Comparison of ENCODE assay signal across 20 cellular contexts in genomic region chr2:60678551-60678950, GRCh38.
A peak's percentile ranks its signal among the peaks of the same experiment; 100 is the strongest.
DNase-seq lines count a peak whose midpoint lies in the region; ATAC-seq and TF ChIP-seq lines count a peak whose summit lies in the region.
"Had no signal": no experiment of that assay in that cellular context is flagged by ENCODE, and none has a peak within 500 bp of the region (broad histone marks: within the 10 kb centered on the region; RNA-seq: fewer than 3 reads in every experiment).

No MANE protein-coding gene starts in this region.

- in situ Hi-C loops in brain microvascular endothelial cell (cut with HindIII; ENCODE audit: low pct_ligation_motif_present, low sequenced_read_pairs): no loop called here

- DNase-seq in LNCaP clone FGC (ENCODE audit: low read depth): peak; percentile 37
- peak; percentile 27 for DNase-seq in NCI-H2029 treated with DMSO at 0.1 percent for 48 hours (lab: John Stamatoyannopoulos, UW)
- DNase-seq in RPMI8226: peak; percentile 57
- DNase-seq in activated CD4-positive, alpha-beta memory T cell treated with anti-CD3 and anti-CD28 coated beads for 36 hours: no peak
- DNase-seq in T-helper 2 cell: no peak
- DNase-seq in brain microvascular endothelial cell: no peak
- DNase-seq: 8988T; ACHN; Caco-2; CD4-positive, CD25-positive, alpha-beta regulatory T cell; CD8-positive, alpha-beta T cell; DMS153; DND-41; GM23248; H7; HCEC 1CT had no signal

- H3K4me2 ChIP-seq in BLaER1 treated with 17β-estradiol and CSF1 and Interleukin-3, amounts not matched to agents 10 nM and 100 nM: peak overlapping the region in 5 of 11 experiments; percentile 77 to 93 (median 89); a peak in 10 of 22 replicates
- H3K4me2 ChIP-seq: A549 had no signal

- POLR2A ChIA-PET in activated CD4-positive, alpha-beta memory T cell treated with anti-CD3 and anti-CD28 coated beads for 36 hours (lab: Charles Lee): no interaction called here

- H4K20me1 ChIP-seq in BLaER1 treated with 17β-estradiol and CSF1 and Interleukin-3, amounts not matched to agents 10 nM and 100 nM: no peaks in the 10 kb centered on the region

- no peaks in the 10 kb centered on the region for H3K36me3 Mint-ChIP-seq in activated CD4-positive, alpha-beta memory T cell treated with anti-CD3 and anti-CD28 coated beads for 36 hours
- H3K36me3 Mint-ChIP-seq: CD4-positive, CD25-positive, alpha-beta regulatory T cell; CD8-positive, alpha-beta T cell had no signal

- CTCF ChIA-PET in activated CD4-positive, alpha-beta memory T cell treated with anti-CD3 and anti-CD28 coated beads for 36 hours (lab: Charles Lee): interaction anchor here (2.0 kb wide), 1 partner anchor 29 kb away, joined by 4 read pairs; no protein-coding TSS in a partner anchor

- TF ChIP-seq CTCF in LNCaP clone FGC (IDR thresholded peaks at IDR 0.05; ENCODE audit: control insufficient read depth, extremely low read depth, insufficient read depth): no peak
- TF ChIP-seq CTCF in brain microvascular endothelial cell (IDR thresholded peaks at IDR 0.05; ENCODE audit: low read depth, low read length, missing control alignments): no peak

- no peaks in the 10 kb centered on the region for H3K27me3 ChIP-seq in BLaER1 treated with 17β-estradiol and CSF1 and Interleukin-3, amounts not matched to agents 10 nM and 100 nM
- no peaks in the 10 kb centered on the region for H3K27me3 ChIP-seq in brain microvascular endothelial cell (replicated peaks)

- H3K4me3 ChIP-seq in BLaER1 treated with 17β-estradiol and CSF1 and Interleukin-3, amounts not matched to agents 10 nM and 100 nM: no peak overlapping the region
- no peak overlapping the region for H3K4me3 ChIP-seq in LNCaP clone FGC (ENCODE audit: low read depth, low read length)
- no peak overlapping the region for H3K4me3 ChIP-seq in brain microvascular endothelial cell (ENCODE audit: low read depth, low read length)
- H3K4me3 ChIP-seq: A549, GM23248 had no signal

- H3K27ac Mint-ChIP-seq in activated CD4-positive, alpha-beta memory T cell treated with anti-CD3 and anti-CD28 coated beads for 36 hours: no peak overlapping the region
- H3K27ac Mint-ChIP-seq: CD4-positive, CD25-positive, alpha-beta regulatory T cell; CD8-positive, alpha-beta T cell had no signal

- H3K36me3 ChIP-seq in BLaER1 treated with 17β-estradiol and CSF1 and Interleukin-3, amounts not matched to agents 10 nM and 100 nM: no peaks in the 10 kb centered on the region
- H3K36me3 ChIP-seq in brain microvascular endothelial cell (replicated peaks): no peaks in the 10 kb centered on the region

- peaks cover 2% of the 10 kb centered on the region for H3K4me1 Mint-ChIP-seq in activated CD4-positive, alpha-beta memory T cell treated with anti-CD3 and anti-CD28 coated beads for 36 hours (ENCODE audit: low read depth)

- H3K4me1 ChIP-seq in BLaER1 treated with 17β-estradiol and CSF1 and Interleukin-3, amounts not matched to agents 10 nM and 100 nM: peaks cover 13 to 61% (median 42%) of the 10 kb centered on the region in 10 experiments
- H3K4me1 ChIP-seq: A549, Caco-2 had no signal

- peaks cover 0 to 4% (median 0%) of the 10 kb centered on the region in 11 experiments; a peak in 1 of 22 replicates for H3K9me3 ChIP-seq in BLaER1 treated with 17β-estradiol and CSF1 and Interleukin-3, amounts not matched to agents 10 nM and 100 nM (replicated peaks in 1 of 11)
- H3K9me3 ChIP-seq: A549, Caco-2 had no signal

- no peak overlapping the region for H3K9ac ChIP-seq in BLaER1 treated with 17β-estradiol and CSF1 and Interleukin-3, amounts not matched to agents 10 nM and 100 nM
- H3K9ac ChIP-seq: GM23248 had no signal

- ATAC-seq in HG03565 (IDR thresholded peaks at IDR 0.05; ENCODE audit: unreplicated experiment): no peak
- ATAC-seq: A549; CD8-positive, alpha-beta T cell had no signal

- no peaks in the 10 kb centered on the region for H3K9me3 Mint-ChIP-seq in activated CD4-positive, alpha-beta memory T cell treated with anti-CD3 and anti-CD28 coated beads for 36 hours
- H3K9me3 Mint-ChIP-seq: CD8-positive, alpha-beta T cell had no signal

- H3K27ac ChIP-seq in BLaER1 treated with 17β-estradiol and CSF1 and Interleukin-3, amounts not matched to agents 10 nM and 100 nM: peak overlapping the region in 6 of 11 experiments; percentile 63 to 82 (median 77); a peak in 9 of 22 replicates
- no peak overlapping the region for H3K27ac ChIP-seq in brain microvascular endothelial cell
- H3K27ac ChIP-seq: A549, C4-2B, GM23248 had no signal

- intact Hi-C loops in activated CD4-positive, alpha-beta memory T cell treated with anti-CD3 and anti-CD28 coated beads for 36 hours (cut with micrococcal nuclease): no loop called here

- peaks cover 13% of the 10 kb centered on the region for H3K27me3 Mint-ChIP-seq in activated CD4-positive, alpha-beta memory T cell treated with anti-CD3 and anti-CD28 coated beads for 36 hours

- H3K4me3 Mint-ChIP-seq in activated CD4-positive, alpha-beta memory T cell treated with anti-CD3 and anti-CD28 coated beads for 36 hours: no peak overlapping the region
- H3K4me3 Mint-ChIP-seq: CD4-positive, CD25-positive, alpha-beta regulatory T cell; CD8-positive, alpha-beta T cell had no signal

Comparison
In these comparisons a context has a peak if more than half of its experiments do, and no peak if none do; other contexts are left out.
1. DNase-seq: peak in LNCaP clone FGC (single experiment), NCI-H2029 treated with DMSO at 0.1 percent for 48 hours (single experiment) and RPMI8226 (single experiment); none in activated CD4-positive, alpha-beta memory T cell treated with anti-CD3 and anti-CD28 coated beads for 36 hours (single experiment), T-helper 2 cell (0 of 5) and brain microvascular endothelial cell (single experiment).